In the genomic region with DNA sequence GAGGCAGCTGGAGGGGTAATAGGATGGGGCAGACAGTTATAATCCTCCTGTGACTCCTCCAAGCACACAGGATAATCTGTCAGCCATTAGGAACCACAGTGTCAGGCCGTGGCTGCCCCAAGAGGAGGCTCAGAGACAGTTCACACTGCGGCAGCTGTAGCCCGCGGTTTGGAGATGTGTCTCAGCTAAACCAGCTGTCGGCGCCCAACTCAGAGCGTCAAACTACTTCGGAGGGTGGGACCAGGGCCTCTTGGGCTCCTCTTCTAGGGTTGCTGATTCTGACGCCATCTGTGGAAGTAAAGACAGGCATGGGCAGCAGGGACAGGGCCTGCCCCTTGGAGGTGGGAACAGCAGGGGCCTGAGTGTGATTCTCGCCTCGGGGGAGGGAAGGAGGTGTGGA, we compare ENCODE assay signal across 18 cellular contexts.
A peak's percentile ranks its signal among the peaks of the same experiment; 100 is the strongest.
DNase-seq lines count a peak whose midpoint lies in the region; ATAC-seq and TF ChIP-seq lines count a peak whose summit lies in the region.
"Had no signal": no experiment of that assay in that cellular context is flagged by ENCODE, and none has a peak within 500 bp of the region (broad histone marks: within the 10 kb centered on the region; RNA-seq: fewer than 3 reads in every experiment).

No MANE protein-coding gene starts in this region.

- peak; percentile 52 for DNase-seq in GM04504 (ENCODE audit: low read depth)
- DNase-seq in NCI-H82 (lab: John Stamatoyannopoulos, UW): peak; percentile 100
- peak; percentile 20 for DNase-seq in fibroblast of pulmonary artery (ENCODE audit: low read depth)
- peak; percentile 73 for DNase-seq in osteocyte (ENCODE audit: extremely low spot score, unreplicated experiment)
- DNase-seq in effector CD8-positive, alpha-beta T cell (lab: John Stamatoyannopoulos, UW): no peak
- DNase-seq in T-helper 17 cell: no peak
- DNase-seq: activated CD4-positive, alpha-beta T cell treated with anti-CD3 and anti-CD28 coated beads for 1 hour; activated naive CD4-positive, alpha-beta T cell treated with anti-CD3 and anti-CD28 coated beads, Interleukin-2, amount 50 U/mL, for 16 hours; DMS79 treated with DMSO at 0.1 percent for 48 hours; HCEC 1CT; NCI-H2107; NCI-H748 treated with DMSO at 0.1 percent for 48 hours; RPMI8226; sigmoid colon had no signal

- H3K4me1 Mint-ChIP-seq in osteocyte (ENCODE audit: unreplicated experiment): peaks cover 1% of the 10 kb centered on the region
- peaks cover 4% of the 10 kb centered on the region for H3K4me1 Mint-ChIP-seq in T-helper 17 cell

- H3K9me3 ChIP-seq in T-helper 17 cell (ENCODE audit: control insufficient read depth, low read length, poor library complexity, severe bottlenecking): no peaks in the 10 kb centered on the region
- H3K9me3 ChIP-seq: sigmoid colon, tibial nerve had no signal

- no peak overlapping the region for H3K4me3 ChIP-seq in fibroblast of pulmonary artery (replicated peaks; ENCODE audit: low read depth, low read length)
- H3K4me3 ChIP-seq: lung, sigmoid colon, tibial nerve had no signal

- no peaks in the 10 kb centered on the region for H3K9me3 Mint-ChIP-seq in osteocyte (ENCODE audit: unreplicated experiment)

- H3K27me3 Mint-ChIP-seq in osteocyte (ENCODE audit: unreplicated experiment) (peaks cover 7% of the 10 kb centered on the region), T-helper 17 cell (no peaks in the 10 kb centered on the region)

- no peaks in the 10 kb centered on the region for H3K36me3 Mint-ChIP-seq in osteocyte (ENCODE audit: unreplicated experiment)
- peaks cover 2% of the 10 kb centered on the region for H3K36me3 Mint-ChIP-seq in T-helper 17 cell (ENCODE audit: low read depth)
- H3K36me3 Mint-ChIP-seq: brain had no signal

- TF ChIP-seq CTCF in fibroblast of pulmonary artery (IDR thresholded peaks at IDR 0.05; ENCODE audit: low read length, missing control alignments) (no peak), osteocyte (IDR thresholded peaks at IDR 0.05) (no peak)

- H3K4me3 Mint-ChIP-seq in osteocyte (ENCODE audit: unreplicated experiment) (no peak overlapping the region), T-helper 17 cell (no peak overlapping the region)
- H3K4me3 Mint-ChIP-seq: brain had no signal

- H3K27ac Mint-ChIP-seq in osteocyte (ENCODE audit: unreplicated experiment): no peak overlapping the region
- H3K27ac Mint-ChIP-seq in T-helper 17 cell: no peak overlapping the region
- H3K27ac Mint-ChIP-seq: brain had no signal

- ATAC-seq in T-helper 17 cell (no peak), HG02973 (IDR thresholded peaks at IDR 0.05; ENCODE audit: unreplicated experiment) (no peak)

Comparison
In these comparisons a context has a peak if more than half of its experiments do, and no peak if none do; other contexts are left out.
1. DNase-seq: peak in GM04504 (single experiment), NCI-H82 (single experiment), fibroblast of pulmonary artery (single experiment) and osteocyte (single experiment); none in effector CD8-positive, alpha-beta T cell (single experiment) and T-helper 17 cell (0 of 3).